In genomic region chr7:65770473-65771163, GRCh38 we compare ENCODE assay signal across 8 cellular contexts.
DNase-seq lines count a peak whose midpoint lies in the region; ATAC-seq and TF ChIP-seq lines count a peak whose summit lies in the region.
"Not testable (repeated sequence)": the region's sequence is repeated elsewhere in the genome, so short reads cannot be mapped to it uniquely, and the experiment has no call there.

No MANE protein-coding gene starts in this region.

- peak overlapping the region; percentile 62 for H3K9ac ChIP-seq in rectal smooth muscle tissue (ENCODE audit: low read length)

- not testable (repeated sequence) for H3K4me1 ChIP-seq in ascending aorta; right cardiac atrium (ENCODE audit: control insufficient read depth, insufficient read depth, low read length); rectal smooth muscle tissue (ENCODE audit: control insufficient read depth, insufficient read depth, low read length); vagina

- intact Hi-C loops in ascending aorta (cut with DNase I); right cardiac atrium (cut with DNase I); vagina (cut with DNase I): not testable (repeated sequence)

- DNase-seq in NCI-H187 (lab: John Stamatoyannopoulos, UW) (peak; percentile 80 to 88), T-helper 2 cell (peak; percentile 87 to 94 (median 91)), ascending aorta (ENCODE audit: low spot score in 2 of 2) (peak; percentile 93 to 98), right cardiac atrium (peak; percentile 96 to 99 (median 98)), vagina (ENCODE audit: extremely low spot score in 2 of 2) (peak in 1 of 2 donors; percentile 98)

- H3K9me3 ChIP-seq in ascending aorta; right cardiac atrium (ENCODE audit: control insufficient read depth, low read length); vagina: not testable (repeated sequence)

- peak overlapping the region; percentile 78 to 94 for H3K27ac ChIP-seq in ascending aorta
- H3K27ac ChIP-seq in right cardiac atrium (ENCODE audit: low read length), result peak overlapping the region; percentile 71
- H3K27ac ChIP-seq in rectal smooth muscle tissue (ENCODE audit: low read depth, low read length), result peak overlapping the region; percentile 88
- peak overlapping the region; percentile 90 for H3K27ac ChIP-seq in vagina

- peak; percentile 99 for ATAC-seq in GM18505 (IDR thresholded peaks at IDR 0.05; ENCODE audit: unreplicated experiment)
- peak; percentile 96 for ATAC-seq in HG02943 (IDR thresholded peaks at IDR 0.05; ENCODE audit: low read depth, unreplicated experiment)
- ATAC-seq in right cardiac atrium, result peak; percentile 99

- peak in 1 of 3 experiments; percentile 4 for TF ChIP-seq CTCF in ascending aorta (IDR thresholded peaks at IDR 0.05)
- not testable (repeated sequence) for TF ChIP-seq CTCF in vagina (IDR thresholded peaks at IDR 0.05)

- 2% methylated on average over 43 of the region's 43 CpGs for WGBS in right cardiac atrium

- peak overlapping the region; percentile 83 to 91 for H3K4me3 ChIP-seq in ascending aorta
- H3K4me3 ChIP-seq in right cardiac atrium (ENCODE audit: low read length), result peak overlapping the region; percentile 50
- H3K4me3 ChIP-seq in rectal smooth muscle tissue (ENCODE audit: low read length), result peak overlapping the region; percentile 95
- H3K4me3 ChIP-seq in vagina, result peak overlapping the region; percentile 87 to 92

- H3K27me3 ChIP-seq in ascending aorta; right cardiac atrium (ENCODE audit: control insufficient read depth, insufficient read depth); rectal smooth muscle tissue (ENCODE audit: control insufficient read depth, insufficient read depth, low read length); vagina: not testable (repeated sequence)

- TF ChIP-seq POLR2A in GM18505 (IDR thresholded peaks at IDR 0.05; ENCODE audit: borderline replicate concordance, extremely low read depth, insufficient read depth, insufficient read length) (peak; percentile 69), vagina (IDR thresholded peaks at IDR 0.05) (peak in 1 of 2 donors; percentile 54)

- H3K36me3 ChIP-seq in ascending aorta; rectal smooth muscle tissue (ENCODE audit: control insufficient read depth, insufficient read depth, low read length); vagina: not testable (repeated sequence)
